26 cellular contexts compared by ENCODE assay signal in the genomic region with DNA sequence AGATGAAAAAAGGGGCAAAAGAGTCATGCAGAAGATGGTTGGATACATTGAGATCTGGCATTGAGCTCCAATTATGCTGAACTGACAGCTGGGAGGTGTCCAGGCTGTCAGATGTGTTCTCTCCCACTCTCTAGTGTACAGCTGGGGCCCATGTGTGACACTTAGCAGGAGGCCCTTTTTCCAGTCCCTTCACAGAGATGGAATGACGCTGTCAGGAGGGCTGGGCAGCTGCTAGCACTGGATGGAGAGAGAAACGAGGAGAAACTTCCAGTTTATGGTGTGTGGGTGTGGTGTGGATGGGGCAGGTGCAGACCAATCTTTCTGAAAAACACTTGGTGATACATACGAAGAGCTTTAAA.
DNase-seq lines count a peak whose midpoint lies in the region; ATAC-seq and TF ChIP-seq lines count a peak whose summit lies in the region.
"Had no signal": no experiment of that assay in that cellular context is flagged by ENCODE, and none has a peak within 500 bp of the region (broad histone marks: within the 10 kb centered on the region; RNA-seq: fewer than 3 reads in every experiment).

No MANE protein-coding gene starts in this region.

- peaks cover 24% of the 10 kb centered on the region for H3K27me3 Mint-ChIP-seq in osteocyte (ENCODE audit: unreplicated experiment)

- H3K9me3 Mint-ChIP-seq in osteocyte (ENCODE audit: unreplicated experiment), result peaks cover 6% of the 10 kb centered on the region
- H3K9me3 Mint-ChIP-seq: activated naive CD8-positive, alpha-beta T cell treated with anti-CD3 and anti-CD28 coated beads, Interleukin-2, amount 10 ng/mL, durations not matched to agents 7 days and 5 days; activated T-helper 2 cell treated with anti-CD3 and anti-CD28 coated beads, Interferon-gamma antibody, Interleukin-2, Interleukin-4, amounts not matched to agents 10 μg/mL and 5 μg/mL and 100 μg/mL, durations not matched to agents 14 hours and 24 hours and 36 hours; natural killer cell had no signal

- POLR2A ChIA-PET in OCI-LY7 (lab: Charles Lee), result no interaction called here

- H3K4me2 ChIP-seq in OCI-LY7 (ENCODE audit: low read length), result peak overlapping the region; percentile 76

- H3K36me3 ChIP-seq in OCI-LY7 (ENCODE audit: insufficient read depth, low read length), result no peaks in the 10 kb centered on the region
- H3K36me3 ChIP-seq in cardiac muscle cell, result no peaks in the 10 kb centered on the region
- H3K36me3 ChIP-seq: HAP-1, ovary had no signal

- H3K27ac Mint-ChIP-seq in osteocyte (ENCODE audit: unreplicated experiment), result no peak overlapping the region
- H3K27ac Mint-ChIP-seq: activated naive CD8-positive, alpha-beta T cell treated with anti-CD3 and anti-CD28 coated beads, Interleukin-2, amount 10 ng/mL, durations not matched to agents 7 days and 5 days; activated T-helper 2 cell treated with anti-CD3 and anti-CD28 coated beads, Interferon-gamma antibody, Interleukin-2, Interleukin-4, amounts not matched to agents 10 μg/mL and 5 μg/mL and 100 μg/mL, durations not matched to agents 14 hours and 24 hours and 36 hours; endodermal cell; mesothelial cell of epicardium; natural killer cell had no signal

- no peak overlapping the region for H3K4me3 Mint-ChIP-seq in osteocyte (ENCODE audit: unreplicated experiment)
- H3K4me3 Mint-ChIP-seq: activated naive CD8-positive, alpha-beta T cell treated with anti-CD3 and anti-CD28 coated beads, Interleukin-2, amount 10 ng/mL, durations not matched to agents 7 days and 5 days; endodermal cell; mesothelial cell of epicardium; natural killer cell had no signal

- H3K9me2 ChIP-seq in OCI-LY7 (ENCODE audit: insufficient read depth, low read length), result no peaks in the 10 kb centered on the region

- no TSS peak for BruUV-seq in OCI-LY7 (replicated peaks; lab: Mats Ljungman, UMichigan)

- peaks cover 66% of the 10 kb centered on the region for H3K4me1 ChIP-seq in OCI-LY7 (ENCODE audit: insufficient read depth, low read length, poor library complexity, severe bottlenecking)
- H3K4me1 ChIP-seq in cardiac muscle cell (ENCODE audit: low read depth), result peaks cover 33% of the 10 kb centered on the region
- H3K4me1 ChIP-seq: HAP-1 had no signal

- no peaks in the 10 kb centered on the region for H3K79me2 ChIP-seq in OCI-LY7 (ENCODE audit: insufficient read depth, low read depth, low read length)

- H3K4me1 Mint-ChIP-seq in osteocyte (ENCODE audit: unreplicated experiment), result peaks cover 34% of the 10 kb centered on the region

- no peaks in the 10 kb centered on the region for H3K27me3 ChIP-seq in cardiac muscle cell
- H3K27me3 ChIP-seq: ovary had no signal

- no peaks in the 10 kb centered on the region for H3K36me3 Mint-ChIP-seq in osteocyte (ENCODE audit: unreplicated experiment)
- H3K36me3 Mint-ChIP-seq: activated naive CD8-positive, alpha-beta T cell treated with anti-CD3 and anti-CD28 coated beads, Interleukin-2, amount 10 ng/mL, durations not matched to agents 7 days and 5 days; natural killer cell had no signal

- no peaks in the 10 kb centered on the region for H4K20me1 ChIP-seq in OCI-LY7 (ENCODE audit: insufficient read depth, low read length)

- ATAC-seq in GM18498 (IDR thresholded peaks at IDR 0.05; ENCODE audit: unreplicated experiment) (no peak), HG02870 (IDR thresholded peaks at IDR 0.05; ENCODE audit: unreplicated experiment) (no peak)
- ATAC-seq: natural killer cell, sciatic nerve had no signal

- no peak for TF ChIP-seq CTCF in OCI-LY7 (conservative IDR thresholded peaks at IDR 0.05; ENCODE audit: low read length)
- TF ChIP-seq CTCF in cardiac muscle cell (IDR thresholded peaks at IDR 0.05; ENCODE audit: low read depth, low read length), result no peak
- no peak for TF ChIP-seq CTCF in osteocyte (IDR thresholded peaks at IDR 0.05)

- CTCF ChIA-PET in OCI-LY7 (lab: Charles Lee; ENCODE audit: unreplicated experiment), result interaction anchor here (1.0 kb wide), 1 partner anchor 1363 kb away, joined by 3 read pairs; no protein-coding TSS in a partner anchor

- DNase-seq in NCI-H345 (lab: John Stamatoyannopoulos, UW), result peak; percentile 13
- DNase-seq in NCI-H345 treated with DMSO at 0.1 percent for 48 hours (lab: John Stamatoyannopoulos, UW; ENCODE audit: unreplicated experiment), result no peak
- no peak for DNase-seq in OCI-LY7 (ENCODE audit: low spot score)
- DNase-seq in cardiac muscle cell (ENCODE audit: low read depth in 1 of 2, low spot score in 1 of 2), result peak; percentile 34 to 58
- DNase-seq in osteocyte (ENCODE audit: extremely low spot score, unreplicated experiment), result peak; percentile 62
- no peak for DNase-seq in NOMO-1 treated with dmso at 0.1 percent for 144 hours (lab: John Stamatoyannopoulos, UW; ENCODE audit: unreplicated experiment)
- DNase-seq: activated CD4-positive, alpha-beta T cell treated with anti-CD3 and anti-CD28 coated beads, Interleukin-2, amount 50 U/mL, for 4 hours; activated CD8-positive, alpha-beta memory T cell treated with anti-CD3 and anti-CD28 coated beads, Interleukin-2, amount 50 U/mL, for 48 hours; activated naive CD8-positive, alpha-beta T cell treated with anti-CD3 and anti-CD28 coated beads, Interleukin-2, amount 10 ng/mL, durations not matched to agents 7 days and 5 days; endodermal cell; GF-D8; natural killer cell; NCI-H1417 treated with DMSO at 0.1 percent for 48 hours; NCI-H226; NK-92 treated with Interleukin-12 subunit alpha and Interleukin-12 subunit beta, amount 100 ng/mL, for 24 hours; ovary; stimulated activated CD4-positive, alpha-beta T cell treated with anti-CD3 and anti-CD28 coated beads, Interleukin-15, amount 100 ng/mL, for 24 hours; stimulated activated CD8-positive, alpha-beta memory T cell treated with anti-CD3 and anti-CD28 coated beads, Interleukin-4, amount 100 ng/mL, for 48 hours; T-helper 9 cell; trophoblast cell had no signal

- H3K9me3 ChIP-seq in OCI-LY7 (ENCODE audit: low read length) (no peaks in the 10 kb centered on the region), cardiac muscle cell (ENCODE audit: low read depth) (no peaks in the 10 kb centered on the region)
- H3K9me3 ChIP-seq: HAP-1, ovary had no signal

- intact Hi-C loops in OCI-LY7 (cut with micrococcal nuclease; ENCODE audit: unreplicated experiment), result loop anchor here (10.0 kb wide), 1 partner anchor 252 kb away; no protein-coding TSS in a partner anchor

- H3K27ac ChIP-seq in OCI-LY7 (ENCODE audit: low read depth, low read length, poor library complexity, severe bottlenecking) (peak overlapping the region; percentile 99), cardiac muscle cell (no peak overlapping the region)
- H3K27ac ChIP-seq: ovary had no signal

- H2AFZ ChIP-seq in OCI-LY7 (ENCODE audit: low read length), result peak overlapping the region; percentile 78

- H3K4me3 ChIP-seq in OCI-LY7 (ENCODE audit: low read depth, low read length, poor library complexity, severe bottlenecking) (no peak overlapping the region), cardiac muscle cell (no peak overlapping the region)
- H3K4me3 ChIP-seq: HAP-1, ovary had no signal

Comparison
In these comparisons a context has a peak if more than half of its experiments do, and no peak if none do; other contexts are left out.
1. DNase-seq: peak in NCI-H345 (single experiment), cardiac muscle cell (2 of 2) and osteocyte (single experiment); none in NCI-H345 treated with DMSO at 0.1 percent for 48 hours (single experiment), OCI-LY7 (single experiment) and NOMO-1 treated with dmso at 0.1 percent for 144 hours (single experiment).